1 cellular context compared by ENCODE assay signal in the genomic region with DNA sequence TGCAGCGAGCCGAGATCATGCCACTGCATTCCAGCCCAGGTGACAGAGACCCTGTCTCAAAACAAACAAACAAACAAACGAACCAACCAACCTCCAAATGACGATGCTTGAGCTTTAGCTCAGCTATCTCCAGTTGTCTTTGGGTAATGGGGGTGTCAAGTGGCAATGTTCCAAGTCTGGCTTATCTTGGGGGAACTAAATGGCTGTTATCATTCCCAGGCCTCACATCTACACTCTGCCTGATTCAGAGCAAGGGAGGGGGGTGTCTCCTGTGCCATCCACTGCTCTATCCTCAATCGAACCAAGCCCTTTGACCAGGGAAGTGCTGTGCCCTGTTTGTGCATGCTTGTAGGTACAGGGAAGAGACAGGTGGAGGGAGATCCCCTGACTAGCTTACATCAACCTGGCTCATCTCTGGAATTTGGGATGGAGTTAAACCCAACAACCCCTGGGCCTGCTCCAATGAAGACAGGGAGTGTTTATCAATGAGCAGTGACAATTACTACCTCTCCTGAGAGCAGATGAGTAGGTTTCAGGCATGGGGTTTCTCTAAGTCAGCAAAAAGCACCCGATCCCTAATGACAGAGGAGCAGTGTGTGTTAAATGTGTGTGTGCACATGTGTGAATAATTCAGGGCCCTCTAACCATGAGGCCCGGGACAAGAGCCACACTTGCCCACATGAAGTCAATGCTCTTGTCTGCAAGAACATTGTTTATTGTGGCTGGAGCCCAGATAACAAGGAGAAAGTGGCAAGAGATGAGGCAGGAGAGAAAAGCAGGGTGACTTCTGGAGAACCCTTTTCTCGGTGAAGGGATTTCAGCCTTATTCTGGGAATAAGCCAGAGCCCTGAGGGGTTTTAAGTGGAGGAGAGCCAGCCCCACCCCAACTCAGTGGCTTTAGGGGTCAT.
TF ChIP-seq lines count a peak whose summit lies in the region.

No MANE protein-coding gene starts in this region.

TF ChIP-seq in K562, 482 proteins besides CTCF, POLR2A, EP300 and RAD21 (continued from another document):
- TF ChIP-seq, protein P1, sequence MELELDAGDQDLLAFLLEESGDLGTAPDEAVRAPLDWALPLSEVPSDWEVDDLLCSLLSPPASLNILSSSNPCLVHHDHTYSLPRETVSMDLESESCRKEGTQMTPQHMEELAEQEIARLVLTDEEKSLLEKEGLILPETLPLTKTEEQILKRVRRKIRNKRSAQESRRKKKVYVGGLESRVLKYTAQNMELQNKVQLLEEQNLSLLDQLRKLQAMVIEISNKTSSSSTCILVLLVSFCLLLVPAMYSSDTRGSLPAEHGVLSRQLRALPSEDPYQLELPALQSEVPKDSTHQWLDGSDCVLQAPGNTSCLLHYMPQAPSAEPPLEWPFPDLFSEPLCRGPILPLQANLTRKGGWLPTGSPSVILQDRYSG (tag; conservative IDR thresholded peaks at IDR 0.05; ENCODE audit: low read depth): no peak
- TF ChIP-seq TBL1XR1 (IDR thresholded peaks at IDR 0.05; ENCODE audit: low read length in 2 of 2) (peak in 1 of 2 experiments; percentile 59; a peak in 2 of 4 replicates), MAFK (IDR thresholded peaks at IDR 0.05; ENCODE audit: low read length) (peak; percentile 23; the same call in 1 of the 2 replicates), PHB2 (IDR thresholded peaks at IDR 0.05; ENCODE audit: low read depth) (no peak), IFI16 (CRISPR knock-in tag; IDR thresholded peaks at IDR 0.05) (no peak), NR2C1 (IDR thresholded peaks at IDR 0.05) (no peak), NR2C1 (tag; IDR thresholded peaks at IDR 0.05) (no peak), DIDO1 (tag; IDR thresholded peaks at IDR 0.05; ENCODE audit: low read depth) (no peak), NR2F6 (CRISPR knock-in tag; IDR thresholded peaks at IDR 0.05) (no peak), MTA1 (IDR thresholded peaks at IDR 0.05; ENCODE audit: borderline replicate concordance) (0 out of 2 replicates have a peak, but pooled peaks have one; percentile 28), ZNF24 (IDR thresholded peaks at IDR 0.05) (no peak), ZFX (CRISPR knock-in tag; IDR thresholded peaks at IDR 0.05) (no peak), GABPB2 (CRISPR knock-in tag; conservative IDR thresholded peaks at IDR 0.05) (no peak), SOX6 (IDR thresholded peaks at IDR 0.05) (0 out of 2 replicates have a peak, but pooled peaks have one; percentile 34), KAT2B (IDR thresholded peaks at IDR 0.05; ENCODE audit: low read depth, low read length) (no peak), FOXK1 (CRISPR knock-in tag; IDR thresholded peaks at IDR 0.05; ENCODE audit: borderline replicate concordance) (no peak)
- TF ChIP-seq, protein P2, sequence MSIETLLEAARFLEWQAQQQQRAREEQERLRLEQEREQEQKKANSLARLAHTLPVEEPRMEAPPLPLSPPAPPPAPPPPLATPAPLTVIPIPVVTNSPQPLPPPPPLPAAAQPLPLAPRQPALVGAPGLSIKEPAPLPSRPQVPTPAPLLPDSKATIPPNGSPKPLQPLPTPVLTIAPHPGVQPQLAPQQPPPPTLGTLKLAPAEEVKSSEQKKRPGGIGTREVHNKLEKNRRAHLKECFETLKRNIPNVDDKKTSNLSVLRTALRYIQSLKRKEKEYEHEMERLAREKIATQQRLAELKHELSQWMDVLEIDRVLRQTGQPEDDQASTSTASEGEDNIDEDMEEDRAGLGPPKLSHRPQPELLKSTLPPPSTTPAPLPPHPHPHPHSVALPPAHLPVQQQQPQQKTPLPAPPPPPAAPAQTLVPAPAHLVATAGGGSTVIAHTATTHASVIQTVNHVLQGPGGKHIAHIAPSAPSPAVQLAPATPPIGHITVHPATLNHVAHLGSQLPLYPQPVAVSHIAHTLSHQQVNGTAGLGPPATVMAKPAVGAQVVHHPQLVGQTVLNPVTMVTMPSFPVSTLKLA (conservative IDR thresholded peaks at IDR 0.05): no peak
- TF ChIP-seq, protein P3, sequence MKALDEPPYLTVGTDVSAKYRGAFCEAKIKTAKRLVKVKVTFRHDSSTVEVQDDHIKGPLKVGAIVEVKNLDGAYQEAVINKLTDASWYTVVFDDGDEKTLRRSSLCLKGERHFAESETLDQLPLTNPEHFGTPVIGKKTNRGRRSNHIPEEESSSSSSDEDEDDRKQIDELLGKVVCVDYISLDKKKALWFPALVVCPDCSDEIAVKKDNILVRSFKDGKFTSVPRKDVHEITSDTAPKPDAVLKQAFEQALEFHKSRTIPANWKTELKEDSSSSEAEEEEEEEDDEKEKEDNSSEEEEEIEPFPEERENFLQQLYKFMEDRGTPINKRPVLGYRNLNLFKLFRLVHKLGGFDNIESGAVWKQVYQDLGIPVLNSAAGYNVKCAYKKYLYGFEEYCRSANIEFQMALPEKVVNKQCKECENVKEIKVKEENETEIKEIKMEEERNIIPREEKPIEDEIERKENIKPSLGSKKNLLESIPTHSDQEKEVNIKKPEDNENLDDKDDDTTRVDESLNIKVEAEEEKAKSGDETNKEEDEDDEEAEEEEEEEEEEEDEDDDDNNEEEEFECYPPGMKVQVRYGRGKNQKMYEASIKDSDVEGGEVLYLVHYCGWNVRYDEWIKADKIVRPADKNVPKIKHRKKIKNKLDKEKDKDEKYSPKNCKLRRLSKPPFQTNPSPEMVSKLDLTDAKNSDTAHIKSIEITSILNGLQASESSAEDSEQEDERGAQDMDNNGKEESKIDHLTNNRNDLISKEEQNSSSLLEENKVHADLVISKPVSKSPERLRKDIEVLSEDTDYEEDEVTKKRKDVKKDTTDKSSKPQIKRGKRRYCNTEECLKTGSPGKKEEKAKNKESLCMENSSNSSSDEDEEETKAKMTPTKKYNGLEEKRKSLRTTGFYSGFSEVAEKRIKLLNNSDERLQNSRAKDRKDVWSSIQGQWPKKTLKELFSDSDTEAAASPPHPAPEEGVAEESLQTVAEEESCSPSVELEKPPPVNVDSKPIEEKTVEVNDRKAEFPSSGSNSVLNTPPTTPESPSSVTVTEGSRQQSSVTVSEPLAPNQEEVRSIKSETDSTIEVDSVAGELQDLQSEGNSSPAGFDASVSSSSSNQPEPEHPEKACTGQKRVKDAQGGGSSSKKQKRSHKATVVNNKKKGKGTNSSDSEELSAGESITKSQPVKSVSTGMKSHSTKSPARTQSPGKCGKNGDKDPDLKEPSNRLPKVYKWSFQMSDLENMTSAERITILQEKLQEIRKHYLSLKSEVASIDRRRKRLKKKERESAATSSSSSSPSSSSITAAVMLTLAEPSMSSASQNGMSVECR (CRISPR knock-in tag; IDR thresholded peaks at IDR 0.05): no peak
- TF ChIP-seq, protein P4, sequence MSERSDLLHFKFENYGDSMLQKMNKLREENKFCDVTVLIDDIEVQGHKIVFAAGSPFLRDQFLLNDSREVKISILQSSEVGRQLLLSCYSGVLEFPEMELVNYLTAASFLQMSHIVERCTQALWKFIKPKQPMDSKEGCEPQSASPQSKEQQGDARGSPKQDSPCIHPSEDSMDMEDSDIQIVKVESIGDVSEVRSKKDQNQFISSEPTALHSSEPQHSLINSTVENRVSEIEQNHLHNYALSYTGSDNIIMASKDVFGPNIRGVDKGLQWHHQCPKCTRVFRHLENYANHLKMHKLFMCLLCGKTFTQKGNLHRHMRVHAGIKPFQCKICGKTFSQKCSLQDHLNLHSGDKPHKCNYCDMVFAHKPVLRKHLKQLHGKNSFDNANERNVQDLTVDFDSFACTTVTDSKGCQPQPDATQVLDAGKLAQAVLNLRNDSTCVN (CRISPR knock-in tag; IDR thresholded peaks at IDR 0.05): no peak
- TF ChIP-seq, protein P5, sequence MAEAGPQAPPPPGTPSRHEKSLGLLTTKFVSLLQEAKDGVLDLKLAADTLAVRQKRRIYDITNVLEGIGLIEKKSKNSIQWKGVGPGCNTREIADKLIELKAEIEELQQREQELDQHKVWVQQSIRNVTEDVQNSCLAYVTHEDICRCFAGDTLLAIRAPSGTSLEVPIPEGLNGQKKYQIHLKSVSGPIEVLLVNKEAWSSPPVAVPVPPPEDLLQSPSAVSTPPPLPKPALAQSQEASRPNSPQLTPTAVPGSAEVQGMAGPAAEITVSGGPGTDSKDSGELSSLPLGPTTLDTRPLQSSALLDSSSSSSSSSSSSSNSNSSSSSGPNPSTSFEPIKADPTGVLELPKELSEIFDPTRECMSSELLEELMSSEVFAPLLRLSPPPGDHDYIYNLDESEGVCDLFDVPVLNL (CRISPR knock-in tag; IDR thresholded peaks at IDR 0.05; ENCODE audit: low read depth): no peak
TF ChIP-seq in K562: peak in this region for 59.
